1 cellular context compared by ENCODE assay signal in the genomic region with DNA sequence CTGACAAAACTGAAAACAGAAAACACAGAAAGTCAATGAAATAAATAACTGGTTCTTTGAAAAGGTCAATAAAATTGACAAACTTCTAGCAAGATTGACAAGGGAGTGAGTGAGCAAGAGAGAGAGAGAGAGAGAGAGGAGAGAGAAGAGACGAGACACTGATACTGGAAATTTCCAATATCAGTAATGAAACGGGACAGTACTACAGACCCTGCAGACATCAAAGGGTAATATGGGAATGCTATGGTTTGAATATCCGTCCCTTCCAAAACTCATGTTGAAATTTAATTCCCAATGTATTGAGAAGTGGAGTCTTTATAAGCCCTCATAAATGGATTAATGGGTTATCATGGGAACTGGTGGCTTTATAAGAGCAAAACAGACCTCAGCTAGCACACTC.
TF ChIP-seq lines count a peak whose summit lies in the region.

No MANE protein-coding gene starts in this region.

TF ChIP-seq in K562, 482 proteins besides CTCF, POLR2A, EP300 and RAD21:
- TF ChIP-seq DPF2 (IDR thresholded peaks at IDR 0.05), result no peak
- TF ChIP-seq ARID1B (IDR thresholded peaks at IDR 0.05), result 0 out of 2 replicates have a peak, but pooled peaks have one; percentile 14
- 0 out of 2 replicates have a peak, but pooled peaks have one; percentile 16 for TF ChIP-seq SMARCA5 (IDR thresholded peaks at IDR 0.05)
- TF ChIP-seq BRCA1 (IDR thresholded peaks at IDR 0.05), result no peak
- TF ChIP-seq BRCA1 (CRISPR knock-in tag; IDR thresholded peaks at IDR 0.05), result no peak
- TF ChIP-seq DACH1 (IDR thresholded peaks at IDR 0.05; ENCODE audit: partially characterized antibody), result peak; percentile 31
- TF ChIP-seq LEF1 (IDR thresholded peaks at IDR 0.05), result peak; percentile 69
- peak; percentile 71 for TF ChIP-seq ZNF121 (CRISPR knock-in tag; conservative IDR thresholded peaks at IDR 0.05)
- no peak for TF ChIP-seq HMGN3 (IDR thresholded peaks at IDR 0.05; ENCODE audit: borderline replicate concordance, extremely low read depth, insufficient read length, low read depth, low read length)
- TF ChIP-seq IFI16 (CRISPR knock-in tag; IDR thresholded peaks at IDR 0.05), result no peak
- TF ChIP-seq ZNF324 (CRISPR knock-in tag; IDR thresholded peaks at IDR 0.05), result no peak
- TF ChIP-seq, protein P1, sequence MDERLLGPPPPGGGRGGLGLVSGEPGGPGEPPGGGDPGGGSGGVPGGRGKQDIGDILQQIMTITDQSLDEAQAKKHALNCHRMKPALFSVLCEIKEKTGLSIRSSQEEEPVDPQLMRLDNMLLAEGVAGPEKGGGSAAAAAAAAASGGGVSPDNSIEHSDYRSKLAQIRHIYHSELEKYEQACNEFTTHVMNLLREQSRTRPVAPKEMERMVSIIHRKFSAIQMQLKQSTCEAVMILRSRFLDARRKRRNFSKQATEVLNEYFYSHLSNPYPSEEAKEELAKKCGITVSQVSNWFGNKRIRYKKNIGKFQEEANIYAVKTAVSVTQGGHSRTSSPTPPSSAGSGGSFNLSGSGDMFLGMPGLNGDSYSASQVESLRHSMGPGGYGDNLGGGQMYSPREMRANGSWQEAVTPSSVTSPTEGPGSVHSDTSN (CRISPR knock-in tag; IDR thresholded peaks at IDR 0.05; ENCODE audit: low read depth), result no peak
- TF ChIP-seq, protein P1 (tag; conservative IDR thresholded peaks at IDR 0.05; ENCODE audit: low read depth), result 0 out of 2 replicates have a peak, but pooled peaks have one; percentile 13
- TF ChIP-seq, protein P2, sequence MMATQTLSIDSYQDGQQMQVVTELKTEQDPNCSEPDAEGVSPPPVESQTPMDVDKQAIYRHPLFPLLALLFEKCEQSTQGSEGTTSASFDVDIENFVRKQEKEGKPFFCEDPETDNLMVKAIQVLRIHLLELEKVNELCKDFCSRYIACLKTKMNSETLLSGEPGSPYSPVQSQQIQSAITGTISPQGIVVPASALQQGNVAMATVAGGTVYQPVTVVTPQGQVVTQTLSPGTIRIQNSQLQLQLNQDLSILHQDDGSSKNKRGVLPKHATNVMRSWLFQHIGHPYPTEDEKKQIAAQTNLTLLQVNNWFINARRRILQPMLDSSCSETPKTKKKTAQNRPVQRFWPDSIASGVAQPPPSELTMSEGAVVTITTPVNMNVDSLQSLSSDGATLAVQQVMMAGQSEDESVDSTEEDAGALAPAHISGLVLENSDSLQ (IDR thresholded peaks at IDR 0.05), result peak; percentile 29; the same call in 1 of the 2 replicates
